In the genomic region with DNA sequence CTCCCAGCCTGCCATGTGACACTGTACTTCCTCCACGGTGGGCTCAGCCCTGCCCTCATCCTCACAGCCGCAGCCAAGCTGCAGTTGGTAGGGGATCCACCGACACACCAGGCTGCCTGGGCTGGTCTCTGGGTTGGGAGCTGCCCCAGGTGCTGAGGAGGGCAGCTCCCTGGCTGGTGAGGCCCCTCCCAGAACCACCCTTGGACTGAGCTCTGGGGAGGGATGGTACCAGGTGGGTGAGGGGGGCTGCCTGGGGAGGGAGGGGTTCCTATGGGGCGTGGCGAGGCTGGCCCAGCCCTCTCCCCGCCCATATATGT, we compare ENCODE assay signal across 8 cellular contexts. TPM values are rescaled to one million over a fixed set of nuclear protein-coding genes. Genes with fewer than 3 reads are reported as not detected.
DNase-seq lines count a peak whose midpoint lies in the region; ATAC-seq and TF ChIP-seq lines count a peak whose summit lies in the region.

No MANE protein-coding gene starts in this region.

- peak; percentile 33 for ATAC-seq in activated T-cell treated with anti-CD3 and anti-CD28 coated beads, Interleukin-2, amount 50 U/mL, for 4 hours
- no peak for ATAC-seq in HG03108 (IDR thresholded peaks at IDR 0.05; ENCODE audit: unreplicated experiment)

- H3K4me3 ChIP-seq in astrocyte of the spinal cord (ENCODE audit: low read depth, low read length): peak overlapping the region; percentile 53

- H3K4me1 Mint-ChIP-seq in activated T-cell treated with anti-CD3 and anti-CD28 coated beads, Interleukin-2, amount 50 U/mL, for 4 hours (ENCODE audit: low read depth): peaks cover 24% of the 10 kb centered on the region

- no peaks in the 10 kb centered on the region for H3K9me3 Mint-ChIP-seq in activated T-cell treated with anti-CD3 and anti-CD28 coated beads, Interleukin-2, amount 50 U/mL, for 4 hours

- peaks cover 2% of the 10 kb centered on the region for H3K36me3 Mint-ChIP-seq in activated T-cell treated with anti-CD3 and anti-CD28 coated beads, Interleukin-2, amount 50 U/mL, for 4 hours (ENCODE audit: insufficient read depth)

- peak overlapping the region; percentile 24 for H3K4me3 Mint-ChIP-seq in activated T-cell treated with anti-CD3 and anti-CD28 coated beads, Interleukin-2, amount 50 U/mL, for 4 hours

- no peak for DNase-seq in activated T-cell treated with anti-CD3 and anti-CD28 coated beads, Interleukin-2, amount 50 U/mL, for 4 hours
- DNase-seq in activated T-cell treated with anti-CD3 and anti-CD28 coated beads for 4 hours (no peak), astrocyte of the spinal cord (ENCODE audit: low read depth, low spot score) (peak; percentile 55), kidney tubule cell (ENCODE audit: low spot score) (peak; percentile 63), ureter (ENCODE audit: low spot score) (peak; percentile 45), NCI-H2081 (lab: John Stamatoyannopoulos, UW) (no peak), Kasumi-1 (lab: John Stamatoyannopoulos, UW) (no peak)

- in situ Hi-C loops in astrocyte of the spinal cord (cut with HindIII; ENCODE audit: low sequenced_read_pairs): no loop called here

- no peak for TF ChIP-seq CTCF in astrocyte of the spinal cord (IDR thresholded peaks at IDR 0.05; ENCODE audit: low read depth, low read length)

- H3K27me3 Mint-ChIP-seq in activated T-cell treated with anti-CD3 and anti-CD28 coated beads, Interleukin-2, amount 50 U/mL, for 4 hours (ENCODE audit: low read depth): no peaks in the 10 kb centered on the region

RNA-seq across cellular contexts. Expression of gene TNFRSF6B, which starts 0.2 kb away (rescaled TPM):
- under 1 TPM in 1 of 3 donors, not detected in 2; 0.47 TPM for total RNA-seq in activated T-cell treated with anti-CD3 and anti-CD28 coated beads, Interleukin-2, amount 50 U/mL, for 4 hours
- total RNA-seq in ureter: 19.8 TPM

RNA-seq across cellular contexts. Expression of gene ARFRP1, which starts 11.5 kb away (rescaled TPM):
- 10 to 100 TPM; 62.1 to 67.1 (median 63.5) TPM for total RNA-seq in activated T-cell treated with anti-CD3 and anti-CD28 coated beads, Interleukin-2, amount 50 U/mL, for 4 hours
- 69.8 TPM for total RNA-seq in ureter

RNA-seq across cellular contexts. Expression of gene ZGPAT, which starts 11.6 kb away (rescaled TPM):
- 10 to 100 TPM; 38.1 to 43.9 (median 42.0) TPM for total RNA-seq in activated T-cell treated with anti-CD3 and anti-CD28 coated beads, Interleukin-2, amount 50 U/mL, for 4 hours
- 29.4 TPM for total RNA-seq in ureter

RNA-seq across cellular contexts. Expression of gene RTEL1, which starts 38.2 kb away (rescaled TPM):
- 10 to 100 TPM; 50.6 to 67.7 (median 62.3) TPM for total RNA-seq in activated T-cell treated with anti-CD3 and anti-CD28 coated beads, Interleukin-2, amount 50 U/mL, for 4 hours
- 45.9 TPM for total RNA-seq in ureter

RNA-seq across cellular contexts. Expression of gene LIME1, which starts 40.2 kb away (rescaled TPM):
- total RNA-seq in activated T-cell treated with anti-CD3 and anti-CD28 coated beads, Interleukin-2, amount 50 U/mL, for 4 hours: 10 to 100 TPM in 1 of 3 donors, 1 to 10 TPM in 2; 7.1 to 10.4 (median 9.3) TPM
- 7.3 TPM for total RNA-seq in ureter

Comparison
In these comparisons a context has a peak if more than half of its experiments do, and no peak if none do; other contexts are left out.
1. DNase-seq: peak in astrocyte of the spinal cord (single experiment), kidney tubule cell (single experiment) and ureter (single experiment); none in activated T-cell treated with anti-CD3 and anti-CD28 coated beads, Interleukin-2, amount 50 U/mL, for 4 hours (single experiment), activated T-cell treated with anti-CD3 and anti-CD28 coated beads for 4 hours (single experiment), NCI-H2081 (0 of 2) and Kasumi-1 (0 of 2).
2. RNA of gene TNFRSF6B, which starts 0.2 kb away (total RNA-seq): 19.8 TPM in ureter (single experiment); 0.47 TPM in activated T-cell treated with anti-CD3 and anti-CD28 coated beads, Interleukin-2, amount 50 U/mL, for 4 hours; every median in the first group is over 10 times any median in the second.